In the genomic region with DNA sequence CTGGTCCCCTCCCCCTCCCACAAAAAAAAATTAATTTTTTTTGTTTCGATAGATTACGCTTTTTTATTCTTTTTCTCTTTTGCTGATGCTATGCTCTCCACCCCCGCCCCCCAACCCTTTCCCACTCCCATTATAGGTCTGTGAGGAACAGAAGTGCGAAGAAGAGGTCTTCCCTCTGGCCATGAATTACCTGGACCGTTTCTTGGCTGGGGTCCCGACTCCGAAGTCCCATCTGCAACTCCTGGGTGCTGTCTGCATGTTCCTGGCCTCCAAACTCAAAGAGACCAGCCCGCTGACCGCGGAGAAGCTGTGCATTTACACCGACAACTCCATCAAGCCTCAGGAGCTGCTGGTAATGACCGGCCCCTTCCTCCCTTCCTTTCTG, we compare ENCODE assay signal across 2 cellular contexts.
TF ChIP-seq lines count a peak whose summit lies in the region.

No MANE protein-coding gene starts in this region.

TF ChIP-seq in A549, 52 proteins besides CTCF, POLR2A, EP300 and RAD21:
- TF ChIP-seq GATA3 (IDR thresholded peaks at IDR 0.05; ENCODE audit: borderline replicate concordance) = no peak
- TF ChIP-seq, protein P1, sequence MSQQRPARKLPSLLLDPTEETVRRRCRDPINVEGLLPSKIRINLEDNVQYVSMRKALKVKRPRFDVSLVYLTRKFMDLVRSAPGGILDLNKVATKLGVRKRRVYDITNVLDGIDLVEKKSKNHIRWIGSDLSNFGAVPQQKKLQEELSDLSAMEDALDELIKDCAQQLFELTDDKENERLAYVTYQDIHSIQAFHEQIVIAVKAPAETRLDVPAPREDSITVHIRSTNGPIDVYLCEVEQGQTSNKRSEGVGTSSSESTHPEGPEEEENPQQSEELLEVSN (IDR thresholded peaks at IDR 0.05; ENCODE audit: borderline replicate concordance, low read depth) = no peak
- no peak for TF ChIP-seq CBX2 (IDR thresholded peaks at IDR 0.05; ENCODE audit: borderline replicate concordance, low read depth)
- no peak for TF ChIP-seq HOXB13 (CRISPR knock-in tag; IDR thresholded peaks at IDR 0.05; ENCODE audit: low read depth)
- no peak for TF ChIP-seq RCOR1 (IDR thresholded peaks at IDR 0.05; ENCODE audit: low read depth, low read length)

TF ChIP-seq in IMR-90, 13 proteins besides CTCF, POLR2A, EP300 and RAD21:
- no peak for TF ChIP-seq CHD1 (IDR thresholded peaks at IDR 0.05; ENCODE audit: low read depth, low read length)
- no peak for TF ChIP-seq RCOR1 (IDR thresholded peaks at IDR 0.05; ENCODE audit: insufficient replicate concordance, low read length)
- no peak for TF ChIP-seq BHLHE40 (IDR thresholded peaks at IDR 0.05; ENCODE audit: low read depth, low read length)
- no peak for TF ChIP-seq MAFK (IDR thresholded peaks at IDR 0.05; ENCODE audit: low read depth, low read length)
- TF ChIP-seq, protein P2, sequence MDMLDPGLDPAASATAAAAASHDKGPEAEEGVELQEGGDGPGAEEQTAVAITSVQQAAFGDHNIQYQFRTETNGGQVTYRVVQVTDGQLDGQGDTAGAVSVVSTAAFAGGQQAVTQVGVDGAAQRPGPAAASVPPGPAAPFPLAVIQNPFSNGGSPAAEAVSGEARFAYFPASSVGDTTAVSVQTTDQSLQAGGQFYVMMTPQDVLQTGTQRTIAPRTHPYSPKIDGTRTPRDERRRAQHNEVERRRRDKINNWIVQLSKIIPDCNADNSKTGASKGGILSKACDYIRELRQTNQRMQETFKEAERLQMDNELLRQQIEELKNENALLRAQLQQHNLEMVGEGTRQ (IDR thresholded peaks at IDR 0.05; ENCODE audit: low read depth, low read length) = no peak
- TF ChIP-seq NFE2L2 (IDR thresholded peaks at IDR 0.05; ENCODE audit: low read depth, low read length) = no peak
- no peak for TF ChIP-seq SMC3 (IDR thresholded peaks at IDR 0.05; ENCODE audit: low read depth, low read length)
- no peak for TF ChIP-seq FOS (IDR thresholded peaks at IDR 0.05; ENCODE audit: low read depth, low read length)
- TF ChIP-seq RFX5 (IDR thresholded peaks at IDR 0.05; ENCODE audit: low read depth, low read length) = no peak
- TF ChIP-seq, protein P3, sequence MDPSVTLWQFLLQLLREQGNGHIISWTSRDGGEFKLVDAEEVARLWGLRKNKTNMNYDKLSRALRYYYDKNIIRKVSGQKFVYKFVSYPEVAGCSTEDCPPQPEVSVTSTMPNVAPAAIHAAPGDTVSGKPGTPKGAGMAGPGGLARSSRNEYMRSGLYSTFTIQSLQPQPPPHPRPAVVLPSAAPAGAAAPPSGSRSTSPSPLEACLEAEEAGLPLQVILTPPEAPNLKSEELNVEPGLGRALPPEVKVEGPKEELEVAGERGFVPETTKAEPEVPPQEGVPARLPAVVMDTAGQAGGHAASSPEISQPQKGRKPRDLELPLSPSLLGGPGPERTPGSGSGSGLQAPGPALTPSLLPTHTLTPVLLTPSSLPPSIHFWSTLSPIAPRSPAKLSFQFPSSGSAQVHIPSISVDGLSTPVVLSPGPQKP (IDR thresholded peaks at IDR 0.05; ENCODE audit: borderline replicate concordance, low read depth, low read length) = no peak
- no peak for TF ChIP-seq CEBPB (IDR thresholded peaks at IDR 0.05; ENCODE audit: low read depth, low read length)
- TF ChIP-seq MAZ (IDR thresholded peaks at IDR 0.05; ENCODE audit: borderline replicate concordance, low read depth, low read length) = no peak
- TF ChIP-seq MXI1 (IDR thresholded peaks at IDR 0.05; ENCODE audit: borderline replicate concordance, low read depth, low read length) = no peak
TF ChIP-seq in IMR-90: peak in this region for 0.
